8 cellular contexts compared by ENCODE assay signal in the genomic region with DNA sequence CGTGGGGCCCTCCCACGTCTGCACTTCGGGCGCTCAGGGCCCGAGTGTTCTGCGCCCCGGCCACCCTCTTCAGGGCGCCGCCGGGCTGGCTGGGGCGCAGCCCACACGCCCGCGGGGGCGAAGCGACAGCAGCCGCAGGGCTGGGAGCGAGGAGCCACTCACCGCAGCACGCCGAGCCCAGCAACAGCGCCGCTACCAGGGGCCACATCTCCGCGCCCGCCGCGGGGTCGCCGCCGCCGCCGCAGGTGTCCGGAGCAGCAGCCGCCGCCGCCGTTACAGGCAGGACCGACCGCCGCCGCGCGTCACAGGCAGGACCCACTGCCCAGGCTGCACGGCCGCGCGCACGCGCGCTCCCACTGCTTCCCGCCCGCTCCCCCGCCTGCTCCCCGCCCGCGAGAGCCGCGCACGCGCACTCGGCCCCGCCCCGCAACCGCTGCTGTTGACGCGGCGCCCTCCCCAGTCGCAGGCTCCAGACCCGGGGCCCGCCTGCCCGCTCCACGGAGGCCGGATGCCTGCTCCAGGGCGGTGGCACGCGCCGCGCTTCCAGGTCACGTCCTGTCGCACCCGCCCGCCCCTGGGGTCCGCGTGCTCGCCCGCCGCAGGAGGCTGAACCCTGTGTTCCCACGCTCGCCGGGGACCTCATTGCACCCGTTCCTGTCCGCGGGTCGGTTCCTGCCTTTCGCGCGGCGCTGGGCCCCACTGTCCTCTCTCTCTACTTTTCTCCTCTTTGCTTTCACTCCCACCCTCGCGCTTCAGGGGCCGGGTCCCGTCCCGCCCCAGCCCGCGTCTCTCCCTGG. TPM values are rescaled to one million over a fixed set of nuclear protein-coding genes. Genes with fewer than 3 reads are reported as not detected.
A peak's percentile ranks its signal among the peaks of the same experiment; 100 is the strongest.
DNase-seq lines count a peak whose midpoint lies in the region; ATAC-seq and TF ChIP-seq lines count a peak whose summit lies in the region.

CD47 (minus strand) TSS at position 331 of the 797 bp plus-strand sequence; CDS start at position 208, 123 bp downstream.

- peak within 1 kb of the TSS; percentile 83 for H3K9ac ChIP-seq in KMS-11

- H3K4me1 ChIP-seq in KMS-11 (ENCODE audit: low read depth, poor library complexity, severe bottlenecking), result peaks cover 36% of the 10 kb centered on the region
- peaks cover 0 to 15% (median 4%) of the 10 kb centered on the region in 4 donors for H3K4me1 ChIP-seq in Peyer's patch
- peaks cover 2 to 47% (median 33%) of the 10 kb centered on the region in 4 donors for H3K4me1 ChIP-seq in esophagus muscularis mucosa
- H3K4me1 ChIP-seq in muscle layer of duodenum (ENCODE audit: control insufficient read depth in 1 of 2, insufficient read depth in 2 of 2, low read length in 2 of 2), result peaks cover 3 to 4% of the 10 kb centered on the region in 2 donors

- peak within 1 kb of the TSS; percentile 94 for H3K27ac Mint-ChIP-seq in activated T-cell treated with anti-CD3 and anti-CD28 coated beads, Interleukin-2, amount 50 U/mL, for 72 hours

- intact Hi-C loops in esophagus muscularis mucosa (cut with DNase I), result loop anchor here (2.0 to 5.0 kb wide), 2 partner anchors 132 to 149 kb away; partner anchors contain the start of gene IFT57

- peaks cover 48% of the 10 kb centered on the region for H3K79me2 ChIP-seq in KMS-11 (ENCODE audit: insufficient read depth, low read depth)

- no peaks in the 10 kb centered on the region for H3K27me3 Mint-ChIP-seq in activated T-cell treated with anti-CD3 and anti-CD28 coated beads, Interleukin-2, amount 50 U/mL, for 72 hours (ENCODE audit: low read depth)

- peak; percentile 61 for DNase-seq in DMS153 treated with DMSO at 0.1 percent for 48 hours (lab: John Stamatoyannopoulos, UW; ENCODE audit: unreplicated experiment)
- DNase-seq in Peyer's patch, result peak; percentile 93 to 97 (median 97)
- peak; percentile 95 to 98 for DNase-seq in activated T-cell treated with anti-CD3 and anti-CD28 coated beads, Interleukin-2, amount 50 U/mL, for 72 hours
- DNase-seq in esophagus muscularis mucosa (ENCODE audit: extremely low spot score), result peak; percentile 97
- DNase-seq in stimulated activated CD8-positive, alpha-beta memory T cell treated with anti-CD3 and anti-CD28 coated beads, Interleukin-7, amount 100 ng/mL, for 24 hours (ENCODE audit: low read depth), result peak; percentile 89

- H3K9me3 Mint-ChIP-seq in activated T-cell treated with anti-CD3 and anti-CD28 coated beads, Interleukin-2, amount 50 U/mL, for 72 hours, result peaks cover 2 to 3% of the 10 kb centered on the region in 2 donors

- peaks cover 32% of the 10 kb centered on the region for H3K4me1 Mint-ChIP-seq in activated T-cell treated with anti-CD3 and anti-CD28 coated beads, Interleukin-2, amount 50 U/mL, for 72 hours (ENCODE audit: low read depth)

- H3K27ac ChIP-seq in KMS-11, result peak within 1 kb of the TSS; percentile 83
- peak within 1 kb of the TSS; percentile 92 to 100 (median 96) for H3K27ac ChIP-seq in Peyer's patch
- H3K27ac ChIP-seq in esophagus muscularis mucosa (replicated peaks in 1 of 4), result peak within 1 kb of the TSS; percentile 91 to 96 (median 94)
- H3K27ac ChIP-seq in muscle layer of duodenum (ENCODE audit: low read length), result peak within 1 kb of the TSS; percentile 93

- H3K36me3 ChIP-seq in KMS-11 (ENCODE audit: insufficient read depth) (no peaks in the 10 kb centered on the region), Peyer's patch (no peaks in the 10 kb centered on the region), esophagus muscularis mucosa (no peaks in the 10 kb centered on the region), muscle layer of duodenum (ENCODE audit: control insufficient read depth in 1 of 2, insufficient read depth in 2 of 2, low read length in 2 of 2) (no peaks in the 10 kb centered on the region)

- no peaks in the 10 kb centered on the region; the same call in 1 of the 2 replicates for H4K20me1 ChIP-seq in KMS-11 (ENCODE audit: insufficient read depth)

- H2AFZ ChIP-seq in KMS-11 (ENCODE audit: low read depth), result peak within 1 kb of the TSS; percentile 58

- TF ChIP-seq EP300 in esophagus muscularis mucosa (IDR thresholded peaks at IDR 0.05), result no peak

- TF ChIP-seq CTCF in KMS-11 (conservative IDR thresholded peaks at IDR 0.05; ENCODE audit: low read depth, low read length) (no peak), Peyer's patch (IDR thresholded peaks at IDR 0.05) (no peak), esophagus muscularis mucosa (IDR thresholded peaks at IDR 0.05) (peak in 1 of 3 experiments; percentile 9)

- H3K4me3 ChIP-seq in KMS-11 (IDR thresholded peaks at IDR 0.05; ENCODE audit: insufficient read depth, low read depth, low read length) (no peak within 1 kb of the TSS), Peyer's patch (peak within 1 kb of the TSS; percentile 93 to 97 (median 96)), esophagus muscularis mucosa (peak within 1 kb of the TSS; percentile 79 to 100 (median 94)), muscle layer of duodenum (ENCODE audit: low read depth in 1 of 2, low read length in 2 of 2) (peak within 1 kb of the TSS; percentile 94 to 97)

- H3K4me2 ChIP-seq in KMS-11, result peak within 1 kb of the TSS; percentile 91

- WGBS in esophagus muscularis mucosa, result 2% methylated on average over 34 of the region's 106 CpGs

- no peaks in the 10 kb centered on the region for H3K27me3 ChIP-seq in KMS-11 (ENCODE audit: insufficient read depth, low read depth)
- no peaks in the 10 kb centered on the region for H3K27me3 ChIP-seq in Peyer's patch
- H3K27me3 ChIP-seq in esophagus muscularis mucosa, result no peaks in the 10 kb centered on the region
- H3K27me3 ChIP-seq in muscle layer of duodenum (ENCODE audit: low read depth, low read length), result no peaks in the 10 kb centered on the region

- peak within 1 kb of the TSS; percentile 92 to 94 for H3K4me3 Mint-ChIP-seq in activated T-cell treated with anti-CD3 and anti-CD28 coated beads, Interleukin-2, amount 50 U/mL, for 72 hours

- ATAC-seq in GM21723 (IDR thresholded peaks at IDR 0.05; ENCODE audit: unreplicated experiment), result peak; percentile 68
- peak; percentile 74 to 77 for ATAC-seq in activated T-cell treated with anti-CD3 and anti-CD28 coated beads, Interleukin-2, amount 50 U/mL, for 72 hours (replicated peaks in 1 of 2)

- peaks cover 9% of the 10 kb centered on the region in 2 donors for H3K36me3 Mint-ChIP-seq in activated T-cell treated with anti-CD3 and anti-CD28 coated beads, Interleukin-2, amount 50 U/mL, for 72 hours (ENCODE audit: insufficient read depth in 2 of 2)

- H3K9me3 ChIP-seq in Peyer's patch (no peaks in the 10 kb centered on the region), esophagus muscularis mucosa (no peaks in the 10 kb centered on the region), muscle layer of duodenum (ENCODE audit: control insufficient read depth in 1 of 2, low read length in 2 of 2) (no peaks in the 10 kb centered on the region)

- TF ChIP-seq POLR2A in Peyer's patch (IDR thresholded peaks at IDR 0.05) (peak; percentile 66 to 73), esophagus muscularis mucosa (IDR thresholded peaks at IDR 0.05; ENCODE audit: low read depth) (peak; percentile 4)

RNA-seq across cellular contexts. Expression of gene CD47, which starts in this region (rescaled TPM):
- total RNA-seq in Peyer's patch, result 10 to 100 TPM; 50.1 to 55.7 (median 52.7) TPM
- total RNA-seq in activated T-cell treated with anti-CD3 and anti-CD28 coated beads, Interleukin-2, amount 50 U/mL, for 72 hours, result 100 to 1,000 TPM; 139 to 153 TPM
- 10 to 100 TPM; 31.6 to 57.7 (median 49.7) TPM for total RNA-seq in esophagus muscularis mucosa
